8 cellular contexts compared by ENCODE assay signal in the genomic region with DNA sequence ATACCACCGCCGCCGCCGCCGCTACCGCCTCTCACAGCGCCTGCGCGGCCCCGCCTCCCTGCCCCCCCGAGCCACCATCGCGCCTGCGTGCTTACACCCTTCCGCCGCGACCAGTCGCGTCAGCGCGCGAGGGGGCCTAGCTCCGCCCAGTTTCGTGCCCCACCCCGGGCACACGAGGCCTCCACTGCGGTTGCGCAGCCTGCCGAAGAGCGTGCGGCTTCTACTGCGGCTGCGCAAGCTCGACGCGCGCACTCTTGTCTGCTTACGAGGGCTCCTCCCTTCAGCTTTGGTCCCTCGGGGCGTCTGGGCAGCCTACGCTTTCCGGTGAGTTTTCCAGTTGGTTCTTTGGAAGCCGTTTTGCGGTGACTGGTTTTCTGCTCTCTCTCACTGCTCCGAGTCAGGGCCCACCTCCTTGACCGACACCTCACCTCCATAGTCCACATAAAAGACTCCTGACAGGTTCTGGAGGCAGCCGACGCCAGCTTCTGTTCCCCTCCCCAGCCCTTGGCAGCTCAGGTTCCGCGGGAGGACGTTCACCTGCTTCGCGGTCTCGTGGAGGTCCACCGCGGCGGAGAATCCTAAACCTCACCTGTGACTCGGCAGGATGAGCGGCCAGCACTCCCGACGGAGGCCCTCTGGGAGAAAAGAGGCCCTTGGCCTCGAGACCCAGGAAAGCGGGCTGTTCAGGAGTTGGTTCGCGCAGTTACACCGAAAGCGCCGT. TPM values are rescaled to one million over a fixed set of nuclear protein-coding genes. Genes with fewer than 3 reads are reported as not detected.
DNase-seq lines count a peak whose midpoint lies in the region; ATAC-seq and TF ChIP-seq lines count a peak whose summit lies in the region.

A gene (minus strand): TSS at position 35 of the 721 bp plus-strand sequence. CDS start 65 bp downstream, outside the sequence.

- H2AFZ ChIP-seq in hepatocyte: peak within 1 kb of the TSS; percentile 72

- peaks cover 78% of the 10 kb centered on the region for H3K79me2 ChIP-seq in hepatocyte

- intact Hi-C loops in aorta (cut with DNase I): loop anchor here (2.0 to 5.0 kb wide), 2 partner anchors 33 to 37 kb away; no protein-coding TSS in a partner anchor

- H3K27ac ChIP-seq in hepatocyte (peak within 1 kb of the TSS; percentile 97), aorta (ENCODE audit: low read depth in 1 of 2, low read length in 2 of 2) (peak within 1 kb of the TSS; percentile 86 to 100)

- DNase-seq in NCI-H2081 treated with DMSO at 0.1 percent for 48 hours (lab: John Stamatoyannopoulos, UW) (peak; percentile 87), T1000 (lab: John Stamatoyannopoulos, UW) (peak; percentile 97), astrocyte of the hippocampus (ENCODE audit: low read depth, low spot score) (peak; percentile 100), hepatocyte (ENCODE audit: low spot score) (peak; percentile 100), renal cortical epithelial cell (ENCODE audit: low read depth) (peak; percentile 91), aorta (peak; percentile 99 to 100)

- H3K9me3 ChIP-seq in hepatocyte (ENCODE audit: low read depth) (no peaks in the 10 kb centered on the region), aorta (ENCODE audit: control insufficient read depth, low read length) (no peaks in the 10 kb centered on the region)

- ATAC-seq in GM18517 (IDR thresholded peaks at IDR 0.05; ENCODE audit: unreplicated experiment) (peak; percentile 74), HG03039 (IDR thresholded peaks at IDR 0.05; ENCODE audit: unreplicated experiment) (peak; percentile 77), aorta (ENCODE audit: low FRiP score) (peak; percentile 99)

- peaks cover 42% of the 10 kb centered on the region for H4K20me1 ChIP-seq in hepatocyte (ENCODE audit: insufficient read depth, poor library complexity, severe bottlenecking)

- H3K4me3 ChIP-seq in hepatocyte: peak within 1 kb of the TSS; percentile 64
- peak within 1 kb of the TSS; percentile 32 to 74 for H3K4me3 ChIP-seq in aorta (ENCODE audit: low read length in 2 of 2)

- H3K27me3 ChIP-seq in hepatocyte: no peaks in the 10 kb centered on the region
- H3K27me3 ChIP-seq in aorta (ENCODE audit: control insufficient read depth in 1 of 2, insufficient read depth in 2 of 2, low read length in 1 of 2): no peaks in the 10 kb centered on the region

- H3K4me2 ChIP-seq in hepatocyte: peak within 1 kb of the TSS; percentile 89

- WGBS in hepatocyte (ENCODE audit: low lambda C conversion rate, missing lambda C conversion rate): under 1% methylated on average over 51 of the region's 68 CpGs
- WGBS in aorta, 2 donors: 0 to 1% methylated on average over 66 to 68 of the region's 68 CpGs

- H3K9me2 ChIP-seq in hepatocyte (replicated peaks; ENCODE audit: insufficient read depth): no peaks in the 10 kb centered on the region

- H3K36me3 ChIP-seq in hepatocyte (replicated peaks; ENCODE audit: insufficient read depth, low read depth) (no peaks in the 10 kb centered on the region), aorta (ENCODE audit: control insufficient read depth in 1 of 2, insufficient read depth in 2 of 2, low read length in 1 of 2) (no peaks in the 10 kb centered on the region)

- no peak for TF ChIP-seq CTCF in hepatocyte (IDR thresholded peaks at IDR 0.05; ENCODE audit: poor library complexity)

- peaks cover 32% of the 10 kb centered on the region for H3K4me1 ChIP-seq in hepatocyte (ENCODE audit: insufficient read depth)
- H3K4me1 ChIP-seq in aorta (ENCODE audit: control insufficient read depth in 1 of 2, insufficient read depth in 2 of 2, low read length in 2 of 2): peaks cover 2 to 5% of the 10 kb centered on the region in 2 donors

RNA-seq across cellular contexts. Expression of the gene that starts here (rescaled TPM):
- 28.2 and 38.7 TPM in 2 replicates for total RNA-seq in hepatocyte
- polyA plus RNA-seq in hepatocyte: 49.3 and 65.3 TPM in 2 replicates
- total RNA-seq in renal cortical epithelial cell: 26.9 and 66.4 TPM in 2 replicates
- 100 to 1,000 TPM; 130 to 162 TPM for total RNA-seq in aorta
- polyA plus RNA-seq in aorta: 10 to 100 TPM; 50.7 to 73.3 TPM

Comparison
In these comparisons a context has a peak if more than half of its experiments do, and no peak if none do; other contexts are left out.
1. Peak in every context shown above with its lines: DNase-seq, ATAC-seq, H3K4me3 ChIP-seq and H3K27ac ChIP-seq.